ENCODE assay signal across 10 cellular contexts in genomic region chr20:17808357-17808756, GRCh38.
DNase-seq lines count a peak whose midpoint lies in the region; TF ChIP-seq lines count a peak whose summit lies in the region.
"Had no signal": no experiment of that assay in that cellular context is flagged by ENCODE, and none has a peak within 500 bp of the region (broad histone marks: within the 10 kb centered on the region; RNA-seq: fewer than 3 reads in every experiment).

No MANE protein-coding gene starts in this region.

- no peaks in the 10 kb centered on the region for H3K27me3 Mint-ChIP-seq in nephron (ENCODE audit: low read depth)
- H3K27me3 Mint-ChIP-seq: dendritic cell treated with granulocyte-macrophage colony-stimulating factor and Interleukin-4, amounts not matched to agents 40 ng/mL and 50 ng/mL, for 4 days had no signal

- peaks cover 0 to 8% of the 10 kb centered on the region in 2 donors for H3K4me1 ChIP-seq in adrenal gland (replicated peaks in 1 of 2)

- H3K4me1 Mint-ChIP-seq in nephron, result peaks cover 63% of the 10 kb centered on the region

- H3K27ac Mint-ChIP-seq in nephron, result peak overlapping the region; percentile 97 to 98 (median 98)
- H3K27ac Mint-ChIP-seq: dendritic cell treated with granulocyte-macrophage colony-stimulating factor and Interleukin-4, amounts not matched to agents 40 ng/mL and 50 ng/mL, for 4 days had no signal

- no peak overlapping the region for H3K4me3 ChIP-seq in adrenal gland
- H3K4me3 ChIP-seq in fibroblast of villous mesenchyme (ENCODE audit: low read depth, low read length), result no peak overlapping the region

- intact Hi-C loops in adrenal gland (cut with DNase I), result no loop called here

- DNase-seq in adrenal gland (peak; percentile 35 to 84 (median 64)), fibroblast of villous mesenchyme (ENCODE audit: low read depth) (peak; percentile 89), ureter (ENCODE audit: low spot score) (peak; percentile 52), kidney tubule cell (ENCODE audit: low spot score) (no peak), HK-2 (ENCODE audit: unreplicated experiment) (no peak)
- no peak for DNase-seq in activated CD4-positive, alpha-beta T cell treated with anti-CD3 and anti-CD28 coated beads, Interleukin-2, amount 50 U/mL, for 4 hours
- DNase-seq: KBM-7, PC-3 had no signal

- H3K36me3 Mint-ChIP-seq in nephron (ENCODE audit: low read depth), result no peaks in the 10 kb centered on the region

- TF ChIP-seq POLR2A in adrenal gland (IDR thresholded peaks at IDR 0.05), result no peak

- H3K27me3 ChIP-seq in adrenal gland, result no peaks in the 10 kb centered on the region

- 46 to 49% (median 48%) methylated on average over 5 of the region's 5 CpGs for WGBS in adrenal gland, 4 donors

- H3K36me3 ChIP-seq in adrenal gland (replicated peaks in 1 of 2), result no peaks in the 10 kb centered on the region

- H3K9me3 Mint-ChIP-seq in nephron, result peaks cover 7% of the 10 kb centered on the region
- H3K9me3 Mint-ChIP-seq: dendritic cell treated with granulocyte-macrophage colony-stimulating factor and Interleukin-4, amounts not matched to agents 40 ng/mL and 50 ng/mL, for 4 days had no signal

- H3K9me3 ChIP-seq in adrenal gland (replicated peaks in 1 of 3), result no peaks in the 10 kb centered on the region

- TF ChIP-seq CTCF in adrenal gland (IDR thresholded peaks at IDR 0.05) (no peak), fibroblast of villous mesenchyme (IDR thresholded peaks at IDR 0.05; ENCODE audit: insufficient read depth, low read depth, low read length) (no peak), nephron (IDR thresholded peaks at IDR 0.05; ENCODE audit: unreplicated experiment in 3 of 3) (no peak)

- peak overlapping the region in 3 of 5 donors; percentile 13 to 77 (median 74) for H3K27ac ChIP-seq in adrenal gland

- peak overlapping the region; percentile 37 to 38 (median 38) for H3K4me3 Mint-ChIP-seq in nephron
- H3K4me3 Mint-ChIP-seq: dendritic cell treated with granulocyte-macrophage colony-stimulating factor and Interleukin-4, amounts not matched to agents 40 ng/mL and 50 ng/mL, for 4 days had no signal

Comparison
In these comparisons a context has a peak if more than half of its experiments do, and no peak if none do; other contexts are left out.
1. DNase-seq: peak in adrenal gland (7 of 7), fibroblast of villous mesenchyme (single experiment) and ureter (single experiment); none in activated CD4-positive, alpha-beta T cell treated with anti-CD3 and anti-CD28 coated beads, Interleukin-2, amount 50 U/mL, for 4 hours (0 of 2), kidney tubule cell (single experiment) and HK-2 (single experiment).